Comparison of ENCODE assay signal across 27 cellular contexts in genomic region chr1:248348475-248348874, GRCh38.
DNase-seq lines count a peak whose midpoint lies in the region; ATAC-seq and TF ChIP-seq lines count a peak whose summit lies in the region.
"Had no signal": no experiment of that assay in that cellular context is flagged by ENCODE, and none has a peak within 500 bp of the region (broad histone marks: within the 10 kb centered on the region; RNA-seq: fewer than 3 reads in every experiment).

Gene OR14C36, plus strand, starts transcription at chr1:248348775. Its CDS starts 0 bp downstream, at chr1:248348775.

- H3K9me2 ChIP-seq in MM.1S (replicated peaks; ENCODE audit: insufficient read depth, low read length), result no peaks in the 10 kb centered on the region

- H3K36me3 ChIP-seq in MM.1S (replicated peaks; ENCODE audit: insufficient read depth, low read length), result no peaks in the 10 kb centered on the region
- H3K36me3 ChIP-seq: BE2C; BLaER1; BLaER1 treated with 17β-estradiol and CSF1 and Interleukin-3, amounts not matched to agents 10 nM and 100 nM had no signal

- no peaks in the 10 kb centered on the region for H3K4me1 ChIP-seq in MM.1S (ENCODE audit: low read length)
- H3K4me1 ChIP-seq: A549, BE2C, Caco-2 had no signal

- ATAC-seq in HG02759 (IDR thresholded peaks at IDR 0.05; ENCODE audit: unreplicated experiment), result no peak
- ATAC-seq: A549; CD8-positive, alpha-beta T cell had no signal

- H3K9me3 ChIP-seq in MM.1S (replicated peaks; ENCODE audit: insufficient read depth, low read length), result no peaks in the 10 kb centered on the region
- H3K9me3 ChIP-seq: A549; BE2C; BLaER1; BLaER1 treated with 17β-estradiol and CSF1 and Interleukin-3, amounts not matched to agents 10 nM and 100 nM; Caco-2 had no signal

- H3K9ac ChIP-seq in MM.1S (ENCODE audit: low read length), result no peak within 1 kb of the TSS
- H3K9ac ChIP-seq: BLaER1; BLaER1 treated with 17β-estradiol and CSF1 and Interleukin-3, amounts not matched to agents 10 nM and 100 nM had no signal

- DNase-seq in MM.1S, result no peak
- DNase-seq: 8988T; ACHN; AML-193; BE2C; C1 segment of cervical spinal cord; Caco-2; Calu3; CD4-positive, alpha-beta memory T cell; CD4-positive, alpha-beta T cell; CD4-positive, CD25-positive, alpha-beta regulatory T cell; CD8-positive, alpha-beta memory T cell; CD8-positive, alpha-beta T cell; COR-L47; DMS 273 treated with DMSO at 0.1 percent for 48 hours; DMS153; DMS53; DMS79; DMS79 treated with DMSO at 0.1 percent for 48 hours; DND-41; EL had no signal

- H3F3A ChIP-seq in MM.1S (ENCODE audit: insufficient read depth, low read length), result no peaks in the 10 kb centered on the region

- H4K20me1 ChIP-seq in MM.1S (ENCODE audit: insufficient read depth, low read length), result no peaks in the 10 kb centered on the region
- H4K20me1 ChIP-seq: BLaER1; BLaER1 treated with 17β-estradiol and CSF1 and Interleukin-3, amounts not matched to agents 10 nM and 100 nM had no signal

- H3K27ac ChIP-seq in MM.1S (ENCODE audit: low read length), result no peak within 1 kb of the TSS
- H3K27ac ChIP-seq: 22Rv1; A549; BLaER1; BLaER1 treated with 17β-estradiol and CSF1 and Interleukin-3, amounts not matched to agents 10 nM and 100 nM; C4-2B had no signal

- H3K4me2 ChIP-seq in MM.1S (ENCODE audit: low read depth, low read length), result no peak within 1 kb of the TSS
- H3K4me2 ChIP-seq: A549; BLaER1; BLaER1 treated with 17β-estradiol and CSF1 and Interleukin-3, amounts not matched to agents 10 nM and 100 nM had no signal

- H2AFZ ChIP-seq in MM.1S (ENCODE audit: low read length), result 0 out of 2 replicates have a peak within 1 kb of the TSS, but pooled peaks have one; percentile 14

- H3K79me2 ChIP-seq in MM.1S (ENCODE audit: low read length), result no peaks in the 10 kb centered on the region

- H3K27me3 ChIP-seq in MM.1S (replicated peaks; ENCODE audit: insufficient read depth, low read length), result no peaks in the 10 kb centered on the region
- H3K27me3 ChIP-seq: BE2C; BLaER1; BLaER1 treated with 17β-estradiol and CSF1 and Interleukin-3, amounts not matched to agents 10 nM and 100 nM had no signal

- no peak for TF ChIP-seq CTCF in MM.1S (IDR thresholded peaks at IDR 0.05; ENCODE audit: low read length)

- H3K4me3 ChIP-seq in MM.1S (ENCODE audit: low read length), result no peak within 1 kb of the TSS
- H3K4me3 ChIP-seq: A549; BLaER1; BLaER1 treated with 17β-estradiol and CSF1 and Interleukin-3, amounts not matched to agents 10 nM and 100 nM had no signal
